ENCODE assay signal across 11 cellular contexts in the genomic region with DNA sequence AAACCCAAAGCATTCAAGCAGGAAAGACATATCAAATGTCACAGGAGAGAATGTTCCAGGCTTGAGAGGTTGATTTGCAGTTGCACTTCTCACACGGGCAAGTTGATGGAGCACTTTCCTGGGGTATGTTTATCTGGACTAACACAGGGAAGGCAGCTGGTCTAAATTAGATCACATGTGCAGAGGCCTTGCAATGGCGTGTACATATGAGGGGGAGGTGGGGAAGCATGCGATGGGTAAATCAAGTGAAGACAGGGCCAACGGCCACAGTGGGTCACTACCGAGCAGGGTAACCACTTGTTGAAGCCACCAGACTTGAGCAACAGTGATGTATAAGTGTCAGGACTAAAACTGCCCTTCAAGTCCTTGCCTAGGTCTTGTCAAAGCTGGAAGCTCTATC.
"Had no signal": no experiment of that assay in that cellular context is flagged by ENCODE, and none has a peak within 500 bp of the region (broad histone marks: within the 10 kb centered on the region; RNA-seq: fewer than 3 reads in every experiment).

No MANE protein-coding gene starts in this region.

- H3K4me3 ChIP-seq: hepatocyte, testis had no signal

- FAIRE-seq: TTC549 had no signal

- H3K9me3 Mint-ChIP-seq: activated CD8-positive, alpha-beta T cell treated with anti-CD3 and anti-CD28 coated beads for 36 hours; activated naive CD4-positive, alpha-beta T cell treated with anti-CD3 and anti-CD28 coated beads for 36 hours; central memory CD8-positive, alpha-beta T cell; dendritic cell treated with granulocyte-macrophage colony-stimulating factor and Interleukin-4, amounts not matched to agents 40 ng/mL and 50 ng/mL, for 4 days had no signal

- H2AFZ ChIP-seq: hepatocyte had no signal

- H3K4me1 Mint-ChIP-seq: central memory CD8-positive, alpha-beta T cell had no signal

- H3K4me3 Mint-ChIP-seq: activated CD8-positive, alpha-beta T cell treated with anti-CD3 and anti-CD28 coated beads for 36 hours; activated naive CD4-positive, alpha-beta T cell treated with anti-CD3 and anti-CD28 coated beads for 36 hours; central memory CD8-positive, alpha-beta T cell; dendritic cell treated with granulocyte-macrophage colony-stimulating factor and Interleukin-4, amounts not matched to agents 40 ng/mL and 50 ng/mL, for 4 days had no signal

- H3K4me2 ChIP-seq: hepatocyte had no signal

- H3K27ac ChIP-seq: testis had no signal

- H3K9me3 ChIP-seq: testis had no signal

- H3K27ac Mint-ChIP-seq: activated CD8-positive, alpha-beta T cell treated with anti-CD3 and anti-CD28 coated beads for 36 hours; activated naive CD4-positive, alpha-beta T cell treated with anti-CD3 and anti-CD28 coated beads for 36 hours; dendritic cell treated with granulocyte-macrophage colony-stimulating factor and Interleukin-4, amounts not matched to agents 40 ng/mL and 50 ng/mL, for 4 days had no signal

- H3K79me2 ChIP-seq: hepatocyte had no signal

- H3K27me3 Mint-ChIP-seq: dendritic cell treated with granulocyte-macrophage colony-stimulating factor and Interleukin-4, amounts not matched to agents 40 ng/mL and 50 ng/mL, for 4 days had no signal

- DNase-seq: activated CD8-positive, alpha-beta memory T cell treated with anti-CD3 and anti-CD28 coated beads, Interleukin-2, amount 50 U/mL, for 4 hours; activated CD8-positive, alpha-beta T cell treated with anti-CD3 and anti-CD28 coated beads for 36 hours; activated naive CD4-positive, alpha-beta T cell treated with anti-CD3 and anti-CD28 coated beads for 36 hours; erythroblast; stimulated activated CD4-positive, alpha-beta T cell treated with anti-CD3 and anti-CD28 coated beads, Interleukin-2, amount 100 ng/mL, for 48 hours; T-helper 2 cell; testis had no signal

- ATAC-seq: activated CD8-positive, alpha-beta T cell treated with anti-CD3 and anti-CD28 coated beads for 36 hours had no signal

- H3K27me3 ChIP-seq: hepatocyte, testis had no signal
